In genomic region chr20:641516-641913, GRCh38 we compare ENCODE assay signal across 16 cellular contexts. TPM values are rescaled to one million over a fixed set of nuclear protein-coding genes. Genes with fewer than 3 reads are reported as not detected.
DNase-seq lines count a peak whose midpoint lies in the region; ATAC-seq and TF ChIP-seq lines count a peak whose summit lies in the region.
"Had no signal": no experiment of that assay in that cellular context is flagged by ENCODE, and none has a peak within 500 bp of the region (broad histone marks: within the 10 kb centered on the region; RNA-seq: fewer than 3 reads in every experiment).

No MANE protein-coding gene starts in this region.

- no peaks in the 10 kb centered on the region for H3K9me3 ChIP-seq in mammary epithelial cell (replicated peaks; ENCODE audit: insufficient read depth, low read length)
- H3K9me3 ChIP-seq: pancreas had no signal

- intact Hi-C loops in mammary epithelial cell (cut with micrococcal nuclease), result no loop called here

- H3K36me3 ChIP-seq in mammary epithelial cell (ENCODE audit: insufficient read depth, low read length), result no peaks in the 10 kb centered on the region
- H3K36me3 ChIP-seq: pancreas had no signal

- H2AFZ ChIP-seq in mammary epithelial cell (ENCODE audit: low read depth, low read length), result no peak overlapping the region

- peaks cover 27% of the 10 kb centered on the region for H3K27me3 Mint-ChIP-seq in activated T-helper 17 cell treated with anti-CD3 and anti-CD28 coated beads, Interleukin-2, amount 50 U/mL, for 72 hours
- peaks cover 23% of the 10 kb centered on the region for H3K27me3 Mint-ChIP-seq in neural crest cell (ENCODE audit: low read depth)

- H3K27ac ChIP-seq in mammary epithelial cell (ENCODE audit: insufficient read depth, low read depth, low read length), result no peak overlapping the region
- H3K27ac ChIP-seq: 22Rv1, pancreas had no signal

- H3K4me2 ChIP-seq in mammary epithelial cell (ENCODE audit: insufficient read depth, low read depth, low read length), result no peak overlapping the region

- no peaks in the 10 kb centered on the region for H3K4me1 Mint-ChIP-seq in activated T-helper 17 cell treated with anti-CD3 and anti-CD28 coated beads, Interleukin-2, amount 50 U/mL, for 72 hours
- peaks cover 21% of the 10 kb centered on the region for H3K4me1 Mint-ChIP-seq in neural crest cell

- no peaks in the 10 kb centered on the region for H3K36me3 Mint-ChIP-seq in activated T-helper 17 cell treated with anti-CD3 and anti-CD28 coated beads, Interleukin-2, amount 50 U/mL, for 72 hours (ENCODE audit: low read depth)
- no peaks in the 10 kb centered on the region for H3K36me3 Mint-ChIP-seq in neural crest cell (ENCODE audit: low read depth)
- H3K36me3 Mint-ChIP-seq: activated naive CD8-positive, alpha-beta T cell treated with anti-CD3 and anti-CD28 coated beads, Interleukin-2, amount 10 ng/mL, durations not matched to agents 7 days and 5 days had no signal

- dilution Hi-C loops in mammary epithelial cell (cut with HindIII; ENCODE audit: low sequenced_read_pairs), result loop anchor here (10.0 kb wide), 1 partner anchor 147 kb away; no protein-coding TSS in a partner anchor

- no peaks in the 10 kb centered on the region for H3K79me2 ChIP-seq in mammary epithelial cell (ENCODE audit: insufficient read depth, low read length)

- H3K9ac ChIP-seq in mammary epithelial cell (ENCODE audit: insufficient read depth, low read length), result no peak overlapping the region

- TF ChIP-seq CTCF in neural crest cell (conservative IDR thresholded peaks at IDR 0.05), result no peak
- TF ChIP-seq CTCF in mammary epithelial cell (conservative IDR thresholded peaks at IDR 0.05 in 1 of 2, IDR thresholded peaks at IDR 0.05 in 1 of 2; ENCODE audit: extremely low read depth in 1 of 2, insufficient read depth in 1 of 2, low read depth in 1 of 2, low read length in 2 of 2), result no peak

- peak overlapping the region; percentile 35 for H3K4me3 Mint-ChIP-seq in activated T-helper 17 cell treated with anti-CD3 and anti-CD28 coated beads, Interleukin-2, amount 50 U/mL, for 72 hours
- H3K4me3 Mint-ChIP-seq in neural crest cell, result peak overlapping the region; percentile 59
- H3K4me3 Mint-ChIP-seq: activated naive CD8-positive, alpha-beta T cell treated with anti-CD3 and anti-CD28 coated beads, Interleukin-2, amount 10 ng/mL, durations not matched to agents 7 days and 5 days had no signal

- BruUV-seq in mammary epithelial cell (replicated peaks; lab: Mats Ljungman, UMichigan), result no TSS peak

- no peaks in the 10 kb centered on the region for H3K9me3 Mint-ChIP-seq in activated T-helper 17 cell treated with anti-CD3 and anti-CD28 coated beads, Interleukin-2, amount 50 U/mL, for 72 hours
- no peaks in the 10 kb centered on the region for H3K9me3 Mint-ChIP-seq in neural crest cell
- H3K9me3 Mint-ChIP-seq: activated naive CD8-positive, alpha-beta T cell treated with anti-CD3 and anti-CD28 coated beads, Interleukin-2, amount 10 ng/mL, durations not matched to agents 7 days and 5 days had no signal

- in situ Hi-C loops in mammary epithelial cell (cut with MboI; ENCODE audit: low sequenced_read_pairs in 2 of 2), result no loop called here

- H3K4me3 ChIP-seq in mammary epithelial cell (replicated peaks in 1 of 3; ENCODE audit: insufficient read depth in 1 of 3, low read depth in 2 of 3, low read length in 3 of 3), result no peak overlapping the region

- H3K27ac Mint-ChIP-seq in activated T-helper 17 cell treated with anti-CD3 and anti-CD28 coated beads, Interleukin-2, amount 50 U/mL, for 72 hours, result no peak overlapping the region
- no peak overlapping the region for H3K27ac Mint-ChIP-seq in neural crest cell (ENCODE audit: unreplicated experiment)
- H3K27ac Mint-ChIP-seq: activated naive CD8-positive, alpha-beta T cell treated with anti-CD3 and anti-CD28 coated beads, Interleukin-2, amount 10 ng/mL, durations not matched to agents 7 days and 5 days had no signal

- peak; percentile 17 for DNase-seq in NCI-H146 (lab: John Stamatoyannopoulos, UW)
- no peak for DNase-seq in NCI-H146 treated with DMSO at 0.1 percent for 48 hours (lab: John Stamatoyannopoulos, UW; ENCODE audit: unreplicated experiment)
- DNase-seq in HuH-7.5 (ENCODE audit: low spot score), result peak; percentile 87
- no peak for DNase-seq in neural crest cell (ENCODE audit: low read depth, low spot score)
- no peak for DNase-seq in mammary epithelial cell
- DNase-seq in NCI-H2081 (lab: John Stamatoyannopoulos, UW), result no peak
- DNase-seq in stimulated activated CD4-positive, alpha-beta T cell treated with anti-CD3 and anti-CD28 coated beads, Interleukin-12 subunit alpha, Interleukin-12 subunit beta, amount 100 ng/mL, for 4 hours, result no peak
- DNase-seq: activated naive CD8-positive, alpha-beta T cell treated with anti-CD3 and anti-CD28 coated beads, Interleukin-2, amount 10 ng/mL, durations not matched to agents 7 days and 5 days; cortex of kidney; kidney glomerular epithelial cell; NCI-H1092; stimulated activated CD4-positive, alpha-beta T cell treated with anti-CD3 and anti-CD28 coated beads, Interleukin-1b, Interleukin-23, amount 100 ng/mL, for 48 hours; stimulated activated naive CD4-positive, alpha-beta T cell treated with Interleukin-2 at 50 U/mL for 16 hours had no signal

- H3K27me3 ChIP-seq in mammary epithelial cell (ENCODE audit: insufficient read depth, low read length), result peaks cover 4% of the 10 kb centered on the region
- H3K27me3 ChIP-seq: pancreas had no signal

- CTCF ChIA-PET in mammary epithelial cell (lab: Charles Lee; ENCODE audit: low non-redundant PET), result no interaction called here

- no peak for ATAC-seq in activated T-helper 17 cell treated with anti-CD3 and anti-CD28 coated beads, Interleukin-2, amount 50 U/mL, for 72 hours (replicated peaks)
- ATAC-seq: pancreas had no signal

- H4K20me1 ChIP-seq in mammary epithelial cell (ENCODE audit: insufficient read depth, low read length), result no peaks in the 10 kb centered on the region

- 38% methylated on average over 2 of the region's 14 CpGs for WGBS in mammary epithelial cell (ENCODE audit: low coverage, missing lambda C conversion rate)

- H3K4me1 ChIP-seq in mammary epithelial cell (ENCODE audit: insufficient read depth, low read length), result no peaks in the 10 kb centered on the region

RNA-seq across cellular contexts. Expression of gene SRXN1, which starts 11.5 kb away (rescaled TPM):
- 10 to 100 TPM; 14.6 to 24.6 TPM for total RNA-seq in activated T-helper 17 cell treated with anti-CD3 and anti-CD28 coated beads, Interleukin-2, amount 50 U/mL, for 72 hours
- total RNA-seq in neural crest cell (10.7 and 12.6 TPM in 2 replicates), mammary epithelial cell (10 to 100 TPM; 49.9 to 68.0 TPM)
- 47.4 TPM for polyA plus RNA-seq in mammary epithelial cell
- polyA minus RNA-seq in mammary epithelial cell, result 39.1 TPM

RNA-seq across cellular contexts. Expression of gene TCF15, which starts 31.4 kb away (rescaled TPM):
- total RNA-seq in activated T-helper 17 cell treated with anti-CD3 and anti-CD28 coated beads, Interleukin-2, amount 50 U/mL, for 72 hours, result not detected
- total RNA-seq in neural crest cell (0.32 and 0.61 TPM in 2 replicates), mammary epithelial cell (not detected)
- not detected for polyA plus RNA-seq in mammary epithelial cell
- polyA minus RNA-seq in mammary epithelial cell, result not detected
- total RNA-seq: activated naive CD8-positive, alpha-beta T cell treated with anti-CD3 and anti-CD28 coated beads, Interleukin-2, amount 10 ng/mL, durations not matched to agents 7 days and 5 days had no signal

RNA-seq across cellular contexts. Expression of gene SCRT2, which starts 34.1 kb away (rescaled TPM):
- not detected for total RNA-seq in activated T-helper 17 cell treated with anti-CD3 and anti-CD28 coated beads, Interleukin-2, amount 50 U/mL, for 72 hours
- 3.7 and 4.1 TPM in 2 replicates for total RNA-seq in neural crest cell
- not detected for total RNA-seq in mammary epithelial cell
- not detected for polyA plus RNA-seq in mammary epithelial cell
- not detected for polyA minus RNA-seq in mammary epithelial cell
- total RNA-seq: activated naive CD8-positive, alpha-beta T cell treated with anti-CD3 and anti-CD28 coated beads, Interleukin-2, amount 10 ng/mL, durations not matched to agents 7 days and 5 days had no signal

Comparison
In these comparisons a context has a peak if more than half of its experiments do, and no peak if none do; other contexts are left out.
1. DNase-seq: peak in NCI-H146 (single experiment) and HuH-7.5 (single experiment); none in NCI-H146 treated with DMSO at 0.1 percent for 48 hours (single experiment), neural crest cell (single experiment), mammary epithelial cell (single experiment), NCI-H2081 (0 of 2) and stimulated activated CD4-positive, alpha-beta T cell treated with anti-CD3 and anti-CD28 coated beads, Interleukin-12 subunit alpha, Interleukin-12 subunit beta, amount 100 ng/mL, for 4 hours (single experiment).